Comparison of ENCODE assay signal across 8 cellular contexts in genomic region chr15:55408976-55409375, GRCh38. TPM values are rescaled to one million over a fixed set of nuclear protein-coding genes. Genes with fewer than 3 reads are reported as not detected.
DNase-seq lines count a peak whose midpoint lies in the region; ATAC-seq and TF ChIP-seq lines count a peak whose summit lies in the region.
"Not testable (repeated sequence)": the region's sequence is repeated elsewhere in the genome, so short reads cannot be mapped to it uniquely, and the experiment has no call there.

No MANE protein-coding gene starts in this region.

- not testable (repeated sequence) for H3K79me2 ChIP-seq in OCI-LY3 (ENCODE audit: low read length); mesendoderm (ENCODE audit: control insufficient read depth, insufficient read depth, low read length)

- H3K56ac ChIP-seq in mesendoderm (ENCODE audit: low read length), result peak overlapping the region; percentile 28

- H3K4me1 Mint-ChIP-seq in activated CD8-positive, alpha-beta memory T cell treated with anti-CD3 and anti-CD28 coated beads, Interleukin-2, amount 10 ng/mL, durations not matched to agents 7 days and 5 days, result peaks cover 24% of the 10 kb centered on the region

- H3K9me3 Mint-ChIP-seq in activated CD8-positive, alpha-beta memory T cell treated with anti-CD3 and anti-CD28 coated beads, Interleukin-2, amount 10 ng/mL, durations not matched to agents 7 days and 5 days (ENCODE audit: low read depth), result not testable (repeated sequence)

- TF ChIP-seq CTCF in GM06990 (IDR thresholded peaks at IDR 0.05; ENCODE audit: insufficient read depth, low read length, poor library complexity, severe bottlenecking); OCI-LY3 (IDR thresholded peaks at IDR 0.05; ENCODE audit: low read depth, low read length); cardiac fibroblast (IDR thresholded peaks at IDR 0.05; ENCODE audit: low read depth, low read length); foreskin fibroblast (IDR thresholded peaks at IDR 0.05; ENCODE audit: low read depth, low read length); upper lobe of right lung (IDR thresholded peaks at IDR 0.05): not testable (repeated sequence)

- peak overlapping the region; percentile 90 for H3K4me3 Mint-ChIP-seq in activated CD8-positive, alpha-beta memory T cell treated with anti-CD3 and anti-CD28 coated beads, Interleukin-2, amount 10 ng/mL, durations not matched to agents 7 days and 5 days

- H3K27ac Mint-ChIP-seq in activated CD8-positive, alpha-beta memory T cell treated with anti-CD3 and anti-CD28 coated beads, Interleukin-2, amount 10 ng/mL, durations not matched to agents 7 days and 5 days, result peak overlapping the region; percentile 86

- not testable (repeated sequence) for H3K23ac ChIP-seq in mesendoderm (ENCODE audit: low read length)

- not testable (repeated sequence) for H3K4me1 ChIP-seq in OCI-LY3 (ENCODE audit: low read length); mesendoderm (ENCODE audit: control insufficient read depth, low read depth, low read length); rectal smooth muscle tissue (ENCODE audit: control insufficient read depth, insufficient read depth, low read length)
- H3K4me1 ChIP-seq in upper lobe of right lung, result peaks cover 24% of the 10 kb centered on the region

- ATAC-seq in activated CD8-positive, alpha-beta memory T cell treated with anti-CD3 and anti-CD28 coated beads, Interleukin-2, amount 10 ng/mL, durations not matched to agents 7 days and 5 days; upper lobe of right lung: not testable (repeated sequence)

- not testable (repeated sequence) for H3K36me3 Mint-ChIP-seq in activated CD8-positive, alpha-beta memory T cell treated with anti-CD3 and anti-CD28 coated beads, Interleukin-2, amount 10 ng/mL, durations not matched to agents 7 days and 5 days

- H4K20me1 ChIP-seq in OCI-LY3 (ENCODE audit: insufficient read depth, low read length), result not testable (repeated sequence)

- not testable (repeated sequence) for H3K79me1 ChIP-seq in mesendoderm (ENCODE audit: low read length)

- H2AFZ ChIP-seq in OCI-LY3 (ENCODE audit: low read depth, low read length), result peak overlapping the region; percentile 97

- not testable (repeated sequence) for H4K8ac ChIP-seq in mesendoderm (ENCODE audit: low read depth, low read length)

- not testable (repeated sequence) for H3K36me3 ChIP-seq in GM06990 (ENCODE audit: control insufficient read depth, insufficient read depth, low read length); OCI-LY3 (replicated peaks; ENCODE audit: low read depth, low read length); mesendoderm (ENCODE audit: control insufficient read depth, insufficient read depth, low read length); rectal smooth muscle tissue (ENCODE audit: control insufficient read depth, insufficient read depth, low read length); upper lobe of right lung

- not testable (repeated sequence) for H2AK5ac ChIP-seq in mesendoderm (ENCODE audit: low read length)

- not testable (repeated sequence) for H2BK5ac ChIP-seq in mesendoderm (ENCODE audit: low read length)

- no CpG with 5 or more reads among the region's 14 CpGs for WGBS in mesendoderm (ENCODE audit: extremely low coverage, insufficient coverage, low lambda C conversion rate)

- H3K9ac ChIP-seq in OCI-LY3 (ENCODE audit: low read length), result peak overlapping the region; percentile 52
- H3K9ac ChIP-seq in mesendoderm (ENCODE audit: low read length), result peak overlapping the region; percentile 65
- peak overlapping the region; percentile 32 for H3K9ac ChIP-seq in rectal smooth muscle tissue (ENCODE audit: low read length)

- H3K9me3 ChIP-seq in OCI-LY3 (ENCODE audit: insufficient read depth, low read length); upper lobe of right lung: not testable (repeated sequence)

- CTCF ChIA-PET in activated CD8-positive, alpha-beta memory T cell treated with anti-CD3 and anti-CD28 coated beads, Interleukin-2, amount 10 ng/mL, durations not matched to agents 7 days and 5 days (lab: Charles Lee), result interaction anchor here (0.9 to 3.5 kb wide), 12 partner anchors 8 to 116 kb away, joined by 3 to 22 read pairs (median 4); partner anchors contain the start of genes PIGB and PIGBOS1

- H3K4me3 ChIP-seq in GM06990 (replicated peaks; ENCODE audit: low read depth, low read length) (peak overlapping the region; percentile 67), OCI-LY3 (ENCODE audit: low read length) (peak overlapping the region; percentile 92), cardiac fibroblast (replicated peaks in 1 of 2; ENCODE audit: low read depth in 2 of 2, low read length in 2 of 2) (peak overlapping the region; percentile 90 to 92), foreskin fibroblast (ENCODE audit: low read depth in 1 of 2, low read length in 2 of 2) (peak overlapping the region; percentile 79 to 87), rectal smooth muscle tissue (ENCODE audit: low read length) (peak overlapping the region; percentile 99), upper lobe of right lung (peak overlapping the region; percentile 68)
- H3K4me3 ChIP-seq in mesendoderm (ENCODE audit: low read length), result not testable (repeated sequence)

- not testable (repeated sequence) for H2BK15ac ChIP-seq in mesendoderm (replicated peaks; ENCODE audit: low read depth)

- not testable (repeated sequence) for H3K4ac ChIP-seq in mesendoderm (ENCODE audit: low read depth, low read length)

- not testable (repeated sequence) for H2BK120ac ChIP-seq in mesendoderm (ENCODE audit: low read depth, low read length)

- H3K27me3 ChIP-seq in GM06990 (replicated peaks; ENCODE audit: control insufficient read depth, insufficient read depth, low read length); OCI-LY3 (ENCODE audit: low read depth, low read length); mesendoderm (ENCODE audit: insufficient read depth, low read length, poor library complexity); rectal smooth muscle tissue (ENCODE audit: control insufficient read depth, insufficient read depth, low read length); upper lobe of right lung: not testable (repeated sequence)

- intact Hi-C loops in upper lobe of right lung (cut with DNase I), result not testable (repeated sequence)

- DNase-seq in GM06990 (ENCODE audit: extremely low read depth, insufficient read length); activated CD8-positive, alpha-beta memory T cell treated with anti-CD3 and anti-CD28 coated beads, Interleukin-2, amount 10 ng/mL, durations not matched to agents 7 days and 5 days; cardiac fibroblast (ENCODE audit: low read depth in 2 of 2); foreskin fibroblast; mesendoderm; upper lobe of right lung: not testable (repeated sequence)

- H3K18ac ChIP-seq in mesendoderm (ENCODE audit: low read length), result not testable (repeated sequence)

- H4K5ac ChIP-seq in mesendoderm (ENCODE audit: low read length), result not testable (repeated sequence)

- H3K4me2 ChIP-seq in OCI-LY3 (ENCODE audit: low read length) (peak overlapping the region; percentile 100), mesendoderm (ENCODE audit: low read length) (peak overlapping the region; percentile 85)

- H3K27ac ChIP-seq in OCI-LY3 (ENCODE audit: low read length), result not testable (repeated sequence)
- H3K27ac ChIP-seq in mesendoderm (ENCODE audit: low read depth, low read length), result peak overlapping the region; percentile 48
- peak overlapping the region; percentile 21 for H3K27ac ChIP-seq in rectal smooth muscle tissue (ENCODE audit: low read depth, low read length)
- H3K27ac ChIP-seq in upper lobe of right lung, result peak overlapping the region; percentile 89

- H3K27me3 Mint-ChIP-seq in activated CD8-positive, alpha-beta memory T cell treated with anti-CD3 and anti-CD28 coated beads, Interleukin-2, amount 10 ng/mL, durations not matched to agents 7 days and 5 days, result not testable (repeated sequence)

RNA-seq across cellular contexts. Expression of gene PIERCE2, which starts 0.7 kb away (rescaled TPM):
- not detected for total RNA-seq in activated CD8-positive, alpha-beta memory T cell treated with anti-CD3 and anti-CD28 coated beads, Interleukin-2, amount 10 ng/mL, durations not matched to agents 7 days and 5 days
- polyA plus RNA-seq in mesendoderm (2013, experiment 1 of 2), result 6.0 TPM
- 6.3 TPM for polyA plus RNA-seq in mesendoderm (2013, experiment 2 of 2)
- 2.3 TPM for total RNA-seq in upper lobe of right lung

RNA-seq across cellular contexts. Expression of gene CCPG1, which starts 0.8 kb away (rescaled TPM):
- 10 to 100 TPM; 19.2 to 22.0 TPM for total RNA-seq in activated CD8-positive, alpha-beta memory T cell treated with anti-CD3 and anti-CD28 coated beads, Interleukin-2, amount 10 ng/mL, durations not matched to agents 7 days and 5 days
- polyA plus RNA-seq in mesendoderm (2013, experiment 1 of 2), result 19.6 TPM
- 19.2 TPM for polyA plus RNA-seq in mesendoderm (2013, experiment 2 of 2)
- 92.0 TPM for total RNA-seq in upper lobe of right lung
